In genomic region chr1:92916899-92917298, GRCh38 we compare ENCODE assay signal across 26 cellular contexts. TPM values are rescaled to one million over a fixed set of nuclear protein-coding genes. Genes with fewer than 3 reads are reported as not detected.
DNase-seq lines count a peak whose midpoint lies in the region; TF ChIP-seq lines count a peak whose summit lies in the region.
"Had no signal": no experiment of that assay in that cellular context is flagged by ENCODE, and none has a peak within 500 bp of the region (broad histone marks: within the 10 kb centered on the region; RNA-seq: fewer than 3 reads in every experiment).

No MANE protein-coding gene starts in this region.

- in situ Hi-C loops in GM23248 (cut with MboI) = no loop called here

- no peak overlapping the region for H3K4me2 ChIP-seq in GM23248 (ENCODE audit: unreplicated experiment)
- peak overlapping the region; percentile 43 for H3K4me2 ChIP-seq in skeletal muscle satellite cell (ENCODE audit: low read length)

- no peak overlapping the region for H3K4me3 Mint-ChIP-seq in endothelial cell (ENCODE audit: unreplicated experiment)
- H3K4me3 Mint-ChIP-seq: CD8-positive, alpha-beta T cell; immature natural killer cell; natural killer cell treated with Interleukin-12 subunit alpha and Interleukin-12 subunit beta and Interleukin-15 and Interleukin-18, amount 100 ng/mL, for 72 hours had no signal

- H3K4me1 ChIP-seq in GM23248 (ENCODE audit: insufficient read depth) (peaks cover 20% of the 10 kb centered on the region), adipocyte (ENCODE audit: control insufficient read depth, insufficient read depth, low read length) (peaks cover 19% of the 10 kb centered on the region), skeletal muscle satellite cell (ENCODE audit: control insufficient read depth, insufficient read depth, low read length) (peaks cover 19% of the 10 kb centered on the region)
- H3K4me1 ChIP-seq: left ventricle myocardium inferior, parathyroid adenoma, upper lobe of left lung had no signal

- H4K20me1 ChIP-seq in GM23248 (ENCODE audit: insufficient read depth) = no peaks in the 10 kb centered on the region

- no peaks in the 10 kb centered on the region for H3K36me3 ChIP-seq in GM23248 (ENCODE audit: low read depth)
- no peaks in the 10 kb centered on the region for H3K36me3 ChIP-seq in adipocyte (ENCODE audit: control insufficient read depth, insufficient read depth, low read length, severe bottlenecking)
- H3K36me3 ChIP-seq in skeletal muscle satellite cell (ENCODE audit: insufficient read depth, low read length) = no peaks in the 10 kb centered on the region
- H3K36me3 ChIP-seq: gastrocnemius medialis, left ventricle myocardium inferior, upper lobe of left lung had no signal

- H3F3A ChIP-seq in GM23248 (ENCODE audit: insufficient read depth) = no peaks in the 10 kb centered on the region

- no peaks in the 10 kb centered on the region for H3K4me1 Mint-ChIP-seq in endothelial cell (ENCODE audit: unreplicated experiment)

- H3K9me2 ChIP-seq in GM23248 (ENCODE audit: insufficient read depth) = no peaks in the 10 kb centered on the region

- H3K9ac ChIP-seq in GM23248 = no peak overlapping the region
- no peak overlapping the region for H3K9ac ChIP-seq in adipocyte (ENCODE audit: low read length)
- H3K9ac ChIP-seq in skeletal muscle satellite cell (ENCODE audit: low read depth, low read length) = no peak overlapping the region
- H3K9ac ChIP-seq: parathyroid adenoma had no signal

- TF ChIP-seq CTCF in fibroblast of villous mesenchyme (IDR thresholded peaks at IDR 0.05; ENCODE audit: insufficient read depth, low read depth, low read length) (no peak), dorsolateral prefrontal cortex (IDR thresholded peaks at IDR 0.05 in 54 of 56, conservative IDR thresholded peaks at IDR 0.05 in 2 of 56; ENCODE audit: low read depth in 1 of 56, partially characterized antibody in 56 of 56) (no peak), endothelial cell (IDR thresholded peaks at IDR 0.05; ENCODE audit: unreplicated experiment) (no peak)

- H2AFZ ChIP-seq in GM23248 = no peak overlapping the region
- H2AFZ ChIP-seq: parathyroid adenoma had no signal

- H3K9me3 ChIP-seq in GM23248 (ENCODE audit: low read depth) (no peaks in the 10 kb centered on the region), adipocyte (ENCODE audit: control insufficient read depth, low read length) (no peaks in the 10 kb centered on the region), skeletal muscle satellite cell (replicated peaks; ENCODE audit: low read length) (no peaks in the 10 kb centered on the region)
- H3K9me3 ChIP-seq: gastrocnemius medialis, left ventricle myocardium inferior, upper lobe of left lung had no signal

- H3K4me3 ChIP-seq in GM23248 (no peak overlapping the region), adipocyte (ENCODE audit: low read length) (no peak overlapping the region), fibroblast of villous mesenchyme (ENCODE audit: low read depth, low read length) (no peak overlapping the region), skeletal muscle satellite cell (ENCODE audit: low read length) (no peak overlapping the region), dorsolateral prefrontal cortex (no peak overlapping the region)
- H3K4me3 ChIP-seq: gastrocnemius medialis, left ventricle myocardium inferior, upper lobe of left lung had no signal

- H3K27me3 Mint-ChIP-seq in endothelial cell (ENCODE audit: unreplicated experiment) = no peaks in the 10 kb centered on the region
- H3K27me3 Mint-ChIP-seq: natural killer cell treated with Interleukin-12 subunit alpha and Interleukin-12 subunit beta and Interleukin-15 and Interleukin-18, amount 100 ng/mL, for 72 hours had no signal

- H3K36me3 Mint-ChIP-seq in endothelial cell (ENCODE audit: low read depth, unreplicated experiment) = no peaks in the 10 kb centered on the region

- H3K27ac Mint-ChIP-seq in endothelial cell (ENCODE audit: unreplicated experiment) = no peak overlapping the region
- H3K27ac Mint-ChIP-seq: CD8-positive, alpha-beta T cell; natural killer cell treated with Interleukin-12 subunit alpha and Interleukin-12 subunit beta and Interleukin-15 and Interleukin-18, amount 100 ng/mL, for 72 hours had no signal

- intact Hi-C loops in dorsolateral prefrontal cortex (cut with DNase I) = no loop called here

- DNase-seq in GM23248 = peak; percentile 43
- peak; percentile 83 for DNase-seq in adipocyte (ENCODE audit: low read depth)
- peak; percentile 62 for DNase-seq in fibroblast of villous mesenchyme (ENCODE audit: low read depth)
- DNase-seq in dorsolateral prefrontal cortex = no peak
- no peak for DNase-seq in NCI-H510A treated with DMSO at 0.1 percent for 48 hours (lab: John Stamatoyannopoulos, UW)
- DNase-seq in endothelial cell (ENCODE audit: low spot score) = no peak
- DNase-seq in SKM-1 treated with dmso at 0.1 percent for 144 hours (lab: John Stamatoyannopoulos, UW; ENCODE audit: unreplicated experiment) = no peak
- DNase-seq: activated naive CD4-positive, alpha-beta T cell treated with anti-CD3 and anti-CD28 coated beads, Interleukin-2, amount 50 U/mL, for 16 hours; AML-193; anterior cingulate cortex; CD8-positive, alpha-beta T cell; cortex of kidney; DMS 273 treated with DMSO at 0.1 percent for 48 hours; gastrocnemius medialis; hippocampal formation; immature natural killer cell; left ventricle myocardium inferior; NCI-H1417; NCI-H2081; NCI-H226; right cardiac atrium; T1000; upper lobe of left lung had no signal

- peaks cover 28% of the 10 kb centered on the region for H3K79me2 ChIP-seq in GM23248 (ENCODE audit: insufficient read depth)
- H3K79me2 ChIP-seq: parathyroid adenoma had no signal

- no peaks in the 10 kb centered on the region for H3K9me3 Mint-ChIP-seq in endothelial cell (ENCODE audit: unreplicated experiment)
- H3K9me3 Mint-ChIP-seq: immature natural killer cell; natural killer cell treated with Interleukin-12 subunit alpha and Interleukin-12 subunit beta and Interleukin-15 and Interleukin-18, amount 100 ng/mL, for 72 hours had no signal

- no peaks in the 10 kb centered on the region for H3K27me3 ChIP-seq in GM23248 (replicated peaks; ENCODE audit: insufficient read depth)
- H3K27me3 ChIP-seq in adipocyte (replicated peaks; ENCODE audit: control insufficient read depth, insufficient read depth, low read length) = no peaks in the 10 kb centered on the region
- no peaks in the 10 kb centered on the region for H3K27me3 ChIP-seq in skeletal muscle satellite cell (ENCODE audit: control insufficient read depth, insufficient read depth, low read length)
- no peaks in the 10 kb centered on the region for H3K27me3 ChIP-seq in dorsolateral prefrontal cortex
- H3K27me3 ChIP-seq: gastrocnemius medialis, upper lobe of left lung had no signal

- H3K27ac ChIP-seq in GM23248 (no peak overlapping the region), dorsolateral prefrontal cortex (no peak overlapping the region)
- H3K27ac ChIP-seq: gastrocnemius medialis, left ventricle myocardium inferior, parathyroid adenoma, upper lobe of left lung had no signal

RNA-seq across cellular contexts. Expression of gene DIPK1A, which starts 44.4 kb away (rescaled TPM):
- 22.3 and 26.6 TPM in 2 replicates for total RNA-seq in GM23248 (2014; rRNA removed; shearing (Covaris generic))
- polyA plus RNA-seq in GM23248 (2016; fragmentation: Nextera tagmentation; extraction: Ambion mirVana) = 49.6 and 51.6 TPM in 2 replicates
- total RNA-seq in fibroblast of villous mesenchyme (19.0 and 39.3 TPM in 2 replicates), dorsolateral prefrontal cortex (10 to 100 TPM; 19.2 to 62.8 (median 43.8) TPM), endothelial cell (ENCODE audit: unreplicated experiment) (3.9 TPM)
- 6.8 and 11.9 TPM in 2 replicates for total RNA-seq in skeletal muscle satellite cell (2012; rRNA removed)

Comparison
In these comparisons a context has a peak if more than half of its experiments do, and no peak if none do; other contexts are left out.
1. DNase-seq: peak in GM23248 (single experiment), adipocyte (single experiment) and fibroblast of villous mesenchyme (single experiment); none in dorsolateral prefrontal cortex (0 of 10), NCI-H510A treated with DMSO at 0.1 percent for 48 hours (single experiment), endothelial cell (single experiment) and SKM-1 treated with dmso at 0.1 percent for 144 hours (single experiment).